ENCODE assay signal across 14 cellular contexts in the genomic region with DNA sequence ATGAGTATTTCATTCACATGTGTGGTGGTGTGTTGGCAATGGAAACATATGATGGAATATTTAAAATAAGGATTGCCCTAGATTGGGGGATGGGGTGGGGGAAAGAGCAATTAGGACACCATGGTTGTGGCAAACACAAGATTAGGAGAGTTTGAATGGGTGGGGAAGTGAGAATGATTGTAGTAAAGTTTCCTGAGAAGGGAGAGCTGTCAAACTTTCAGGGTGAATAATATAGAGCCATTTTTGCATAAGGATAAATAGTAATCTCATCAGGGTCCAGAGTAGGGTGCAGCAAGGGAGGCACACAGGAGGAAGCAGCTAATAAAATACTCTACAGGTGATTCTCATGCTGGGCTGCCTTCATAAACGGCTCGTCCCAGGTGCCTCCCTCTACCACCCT.
"Had no signal": no experiment of that assay in that cellular context is flagged by ENCODE, and none has a peak within 500 bp of the region (broad histone marks: within the 10 kb centered on the region; RNA-seq: fewer than 3 reads in every experiment).

No MANE protein-coding gene starts in this region.

- H3K4me2 ChIP-seq: smooth muscle cell had no signal

- H3K27me3 Mint-ChIP-seq: effector memory CD8-positive, alpha-beta T cell had no signal

- H3K4me1 Mint-ChIP-seq: activated naive CD8-positive, alpha-beta T cell treated with anti-CD3 and anti-CD28 coated beads for 36 hours had no signal

- H3K4me3 ChIP-seq: esophagus squamous epithelium, smooth muscle cell, thoracic aorta, upper lobe of left lung had no signal

- H3K36me3 Mint-ChIP-seq: activated naive CD8-positive, alpha-beta T cell treated with anti-CD3 and anti-CD28 coated beads for 36 hours had no signal

- H3K9me3 Mint-ChIP-seq: activated naive CD8-positive, alpha-beta T cell treated with anti-CD3 and anti-CD28 coated beads for 36 hours; effector memory CD8-positive, alpha-beta T cell; nephron had no signal

- DNase-seq: activated CD4-positive, alpha-beta T cell treated with anti-CD3 and anti-CD28 coated beads for 1 hour; activated CD4-positive, alpha-beta T cell treated with anti-CD3 and anti-CD28 coated beads, Interleukin-2, amount 50 U/mL, for 4 hours; activated naive CD8-positive, alpha-beta T cell treated with anti-CD3 and anti-CD28 coated beads for 36 hours; activated T-cell treated with anti-CD3 and anti-CD28 coated beads for 4 hours; amniotic stem cell; effector memory CD8-positive, alpha-beta T cell; esophagus squamous epithelium; stimulated activated CD4-positive, alpha-beta T cell treated with anti-CD3 and anti-CD28 coated beads, Interleukin-4, amount 100 ng/mL, for 1 hour; upper lobe of left lung; WERI-Rb-1 had no signal

- H3K4me3 Mint-ChIP-seq: activated naive CD8-positive, alpha-beta T cell treated with anti-CD3 and anti-CD28 coated beads for 36 hours; effector memory CD8-positive, alpha-beta T cell; nephron had no signal

- ATAC-seq: effector memory CD8-positive, alpha-beta T cell; sciatic nerve had no signal

- H3K27ac ChIP-seq: esophagus squamous epithelium, thoracic aorta, upper lobe of left lung, WERI-Rb-1 had no signal

- H3K36me3 ChIP-seq: esophagus squamous epithelium, thoracic aorta, upper lobe of left lung, WERI-Rb-1 had no signal

- H3K9me3 ChIP-seq: esophagus squamous epithelium, thoracic aorta, upper lobe of left lung had no signal

- H3K27ac Mint-ChIP-seq: activated naive CD8-positive, alpha-beta T cell treated with anti-CD3 and anti-CD28 coated beads for 36 hours; effector memory CD8-positive, alpha-beta T cell; nephron had no signal

- H3K4me1 ChIP-seq: upper lobe of left lung had no signal

- H3K27me3 ChIP-seq: esophagus squamous epithelium, upper lobe of left lung had no signal
